Comparison of ENCODE assay signal across 20 cellular contexts in the genomic region with DNA sequence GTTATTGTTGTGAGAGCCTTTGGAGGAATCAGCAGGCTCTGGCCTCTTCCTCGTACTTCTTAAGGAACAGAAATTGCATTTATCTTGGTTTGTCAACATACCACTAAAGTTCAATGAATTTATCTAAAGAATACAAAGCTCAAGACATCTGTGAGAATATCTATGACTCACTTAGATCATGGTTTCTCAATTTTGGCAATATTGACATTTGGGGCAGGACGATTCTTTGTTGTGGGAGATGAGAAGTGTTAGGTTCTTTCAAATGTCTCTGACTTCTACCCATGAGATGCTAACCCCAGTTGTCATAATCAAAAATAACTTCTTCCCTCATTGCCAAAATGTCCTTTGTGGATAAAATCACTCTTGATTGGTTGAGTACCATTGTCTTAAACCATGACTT.
DNase-seq lines count a peak whose midpoint lies in the region; ATAC-seq and TF ChIP-seq lines count a peak whose summit lies in the region.
"Had no signal": no experiment of that assay in that cellular context is flagged by ENCODE, and none has a peak within 500 bp of the region (broad histone marks: within the 10 kb centered on the region; RNA-seq: fewer than 3 reads in every experiment).

No MANE protein-coding gene starts in this region.

- H3K4me1 ChIP-seq in breast epithelium, result no peaks in the 10 kb centered on the region
- H3K4me1 ChIP-seq: A549 had no signal

- no peak overlapping the region for H3K4me3 Mint-ChIP-seq in MCF 10A (ENCODE audit: unreplicated experiment)
- H3K4me3 Mint-ChIP-seq: CD4-positive, alpha-beta T cell; HFFc6 had no signal

- no peak for TF ChIP-seq POLR2A in breast epithelium (IDR thresholded peaks at IDR 0.05)

- no peaks in the 10 kb centered on the region for H3K36me3 Mint-ChIP-seq in MCF 10A (ENCODE audit: insufficient read depth, unreplicated experiment)

- CTCF ChIA-PET in MCF 10A (lab: Yijun Ruan, JAX), result no interaction called here

- H3K27ac ChIP-seq in breast epithelium, result no peak overlapping the region
- H3K27ac ChIP-seq: 22Rv1, A549, C4-2B had no signal

- POLR2A ChIA-PET in MCF 10A (lab: Yijun Ruan, JAX), result interaction anchor here (0.6 kb wide), 1 partner anchor 372 kb away, joined by 3 read pairs; no protein-coding TSS in a partner anchor

- intact Hi-C loops in MCF 10A (cut with micrococcal nuclease), result no loop called here
- intact Hi-C loops in breast epithelium (cut with DNase I; ENCODE audit: low total_unique reads), result no loop called here

- BruUV-seq in MCF 10A (replicated peaks; lab: Mats Ljungman, UMichigan), result no TSS peak

- H3K4me1 Mint-ChIP-seq in MCF 10A (ENCODE audit: insufficient read depth, unreplicated experiment), result peaks cover 12% of the 10 kb centered on the region

- no peaks in the 10 kb centered on the region for H3K36me3 ChIP-seq in breast epithelium

- no peak for ATAC-seq in HG03460 (IDR thresholded peaks at IDR 0.05; ENCODE audit: unreplicated experiment)
- no peak for ATAC-seq in HG03457 (IDR thresholded peaks at IDR 0.05; ENCODE audit: unreplicated experiment)
- ATAC-seq: A549, HCT116, HepG2 had no signal

- H3K27ac Mint-ChIP-seq in MCF 10A (ENCODE audit: low read depth, unreplicated experiment), result no peak overlapping the region
- H3K27ac Mint-ChIP-seq: CD4-positive, alpha-beta T cell; HFFc6 had no signal

- no peaks in the 10 kb centered on the region for H3K9me3 Mint-ChIP-seq in MCF 10A (ENCODE audit: unreplicated experiment)
- H3K9me3 Mint-ChIP-seq: HFFc6 had no signal

- TF ChIP-seq CTCF in MCF 10A (IDR thresholded peaks at IDR 0.05; ENCODE audit: unreplicated experiment) (no peak), breast epithelium (IDR thresholded peaks at IDR 0.05) (no peak), choroid plexus epithelial cell (conservative IDR thresholded peaks at IDR 0.05; ENCODE audit: low read depth, low read length) (no peak), fibroblast of pulmonary artery (IDR thresholded peaks at IDR 0.05; ENCODE audit: low read length, missing control alignments) (no peak)

- H3K27me3 Mint-ChIP-seq in MCF 10A (ENCODE audit: insufficient read depth, unreplicated experiment), result no peaks in the 10 kb centered on the region
- H3K27me3 Mint-ChIP-seq: CD4-positive, alpha-beta T cell had no signal

- DNase-seq in MCF 10A (ENCODE audit: unreplicated experiment), result peak; percentile 14
- DNase-seq in breast epithelium (ENCODE audit: low spot score in 2 of 2), result no peak
- peak; percentile 13 for DNase-seq in choroid plexus epithelial cell (ENCODE audit: low read depth)
- peak; percentile 13 for DNase-seq in fibroblast of pulmonary artery (ENCODE audit: low read depth)
- DNase-seq in effector CD4-positive, alpha-beta T cell, result no peak
- DNase-seq in DMS153 (lab: John Stamatoyannopoulos, UW), result no peak
- DNase-seq: AML-193; CD4-positive, alpha-beta T cell; DMS79 treated with DMSO at 0.1 percent for 48 hours; GF-D8; GOT3; H7; HFFc6 had no signal

- H3K9me3 ChIP-seq in breast epithelium, result no peaks in the 10 kb centered on the region
- H3K9me3 ChIP-seq: A549 had no signal

- no peaks in the 10 kb centered on the region for H3K27me3 ChIP-seq in breast epithelium

- H3K4me3 ChIP-seq in breast epithelium (no peak overlapping the region), choroid plexus epithelial cell (ENCODE audit: low read depth, low read length) (no peak overlapping the region), fibroblast of pulmonary artery (replicated peaks; ENCODE audit: low read depth, low read length) (no peak overlapping the region)
- H3K4me3 ChIP-seq: A549 had no signal

Comparison
In these comparisons a context has a peak if more than half of its experiments do, and no peak if none do; other contexts are left out.
1. DNase-seq: peak in MCF 10A (single experiment), choroid plexus epithelial cell (single experiment) and fibroblast of pulmonary artery (single experiment); none in breast epithelium (0 of 2), effector CD4-positive, alpha-beta T cell (single experiment) and DMS153 (single experiment).